In the genomic region with DNA sequence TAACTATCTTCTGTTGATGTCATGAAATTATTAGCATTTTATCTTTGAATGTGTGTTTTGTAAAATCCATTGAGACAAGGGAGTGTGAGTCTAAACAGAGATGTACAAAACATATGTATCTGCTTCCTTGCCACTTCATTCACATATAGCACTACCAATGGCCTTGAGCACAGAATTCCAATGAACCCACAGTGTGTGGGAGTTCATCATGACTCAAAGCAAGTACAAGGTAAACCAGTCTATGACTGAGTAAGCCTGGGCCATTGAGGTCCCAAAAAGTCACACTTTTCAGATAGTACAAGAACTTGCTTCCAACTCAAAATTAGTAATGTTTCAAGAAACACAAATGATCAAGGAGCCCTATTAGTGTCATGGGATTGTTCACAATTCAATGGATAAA, we compare ENCODE assay signal across 1 cellular context.
TF ChIP-seq lines count a peak whose summit lies in the region.

No MANE protein-coding gene starts in this region.

TF ChIP-seq in HepG2, 621 proteins besides CTCF, POLR2A, EP300 and RAD21 (continued from another document):
- TF ChIP-seq, protein P1, sequence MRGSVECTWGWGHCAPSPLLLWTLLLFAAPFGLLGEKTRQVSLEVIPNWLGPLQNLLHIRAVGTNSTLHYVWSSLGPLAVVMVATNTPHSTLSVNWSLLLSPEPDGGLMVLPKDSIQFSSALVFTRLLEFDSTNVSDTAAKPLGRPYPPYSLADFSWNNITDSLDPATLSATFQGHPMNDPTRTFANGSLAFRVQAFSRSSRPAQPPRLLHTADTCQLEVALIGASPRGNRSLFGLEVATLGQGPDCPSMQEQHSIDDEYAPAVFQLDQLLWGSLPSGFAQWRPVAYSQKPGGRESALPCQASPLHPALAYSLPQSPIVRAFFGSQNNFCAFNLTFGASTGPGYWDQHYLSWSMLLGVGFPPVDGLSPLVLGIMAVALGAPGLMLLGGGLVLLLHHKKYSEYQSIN (CRISPR knock-in tag; IDR thresholded peaks at IDR 0.05; ENCODE audit: borderline replicate concordance): no peak
- TF ChIP-seq PCBP2 (optimal IDR thresholded peaks at IDR 0.05; ENCODE audit: low read depth, low read length, poor library complexity, severe bottlenecking): no peak
- TF ChIP-seq GMEB1 (CRISPR knock-in tag; IDR thresholded peaks at IDR 0.05; ENCODE audit: borderline replicate concordance): no peak
- TF ChIP-seq ZBTB46 (CRISPR knock-in tag; IDR thresholded peaks at IDR 0.05; ENCODE audit: borderline replicate concordance): no peak
